In the genomic region with DNA sequence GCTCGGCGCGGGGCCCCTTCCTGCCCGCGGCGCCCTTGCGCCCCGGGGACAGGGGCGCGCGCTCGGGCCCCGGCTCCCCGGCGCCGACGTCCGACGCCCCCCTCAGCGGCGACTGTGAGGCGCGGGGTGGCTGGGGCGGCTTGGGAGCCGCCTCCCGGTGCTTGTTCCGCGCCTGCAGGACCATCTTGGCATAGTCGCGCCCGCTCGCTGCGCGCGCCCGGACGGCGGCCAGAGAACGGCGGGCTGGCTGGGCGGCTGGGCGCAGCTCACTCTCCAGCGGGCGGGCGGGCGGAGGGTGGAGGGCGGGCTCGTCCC, we compare ENCODE assay signal across 8 cellular contexts. TPM values are rescaled to one million over a fixed set of nuclear protein-coding genes. Genes with fewer than 3 reads are reported as not detected.
DNase-seq lines count a peak whose midpoint lies in the region; TF ChIP-seq lines count a peak whose summit lies in the region.

Gene DPY19L1 (minus strand): TSS at position 275 of the 315 bp plus-strand sequence. CDS start 91 bp downstream, at position 184.

- 0 out of 2 replicates have a peak, but pooled peaks cover 4% of the 10 kb centered on the region for H3K9me3 ChIP-seq in BLaER1
- H3K9me3 ChIP-seq in GM23248 (ENCODE audit: low read depth) = no peaks in the 10 kb centered on the region
- no peaks in the 10 kb centered on the region for H3K9me3 ChIP-seq in WERI-Rb-1 (ENCODE audit: severe bottlenecking)
- no peaks in the 10 kb centered on the region for H3K9me3 ChIP-seq in cardiac muscle cell (ENCODE audit: low read depth)

- H3K36me3 ChIP-seq in BLaER1 = no peaks in the 10 kb centered on the region
- no peaks in the 10 kb centered on the region for H3K36me3 ChIP-seq in GM23248 (ENCODE audit: low read depth)
- H3K36me3 ChIP-seq in WERI-Rb-1 = no peaks in the 10 kb centered on the region
- no peaks in the 10 kb centered on the region for H3K36me3 ChIP-seq in cardiac muscle cell

- DNase-seq in GM23248 (no peak), WERI-Rb-1 (no peak), cardiac muscle cell (ENCODE audit: low read depth in 1 of 2, low spot score in 1 of 2) (no peak), renal cortical epithelial cell (ENCODE audit: low read depth) (no peak), NCI-H446 (lab: John Stamatoyannopoulos, UW) (no peak), DMS 273 treated with DMSO at 0.1 percent for 48 hours (lab: John Stamatoyannopoulos, UW) (no peak), cortex of kidney (lab: John Stamatoyannopoulos, UW) (no peak)

- WGBS in GM23248 (ENCODE audit: low coverage in 1 of 2, low lambda C conversion rate in 2 of 2, missing lambda C conversion rate in 2 of 2), 2 experiments = 0% methylated on average over 25 to 31 of the region's 48 CpGs

- H3K27ac ChIP-seq in BLaER1 (peak within 1 kb of the TSS; percentile 76), GM23248 (peak within 1 kb of the TSS; percentile 52), WERI-Rb-1 (peak within 1 kb of the TSS; percentile 94), cardiac muscle cell (peak within 1 kb of the TSS; percentile 88)

- H3K27me3 ChIP-seq in BLaER1 = no peaks in the 10 kb centered on the region
- H3K27me3 ChIP-seq in GM23248 (replicated peaks; ENCODE audit: insufficient read depth) = no peaks in the 10 kb centered on the region
- H3K27me3 ChIP-seq in WERI-Rb-1 (ENCODE audit: insufficient read depth, low read depth, severe bottlenecking) = no peaks in the 10 kb centered on the region
- H3K27me3 ChIP-seq in cardiac muscle cell = no peaks in the 10 kb centered on the region

- H3K9me2 ChIP-seq in GM23248 (ENCODE audit: insufficient read depth) = no peaks in the 10 kb centered on the region

- peak within 1 kb of the TSS; percentile 89 for H3K4me3 ChIP-seq in BLaER1
- H3K4me3 ChIP-seq in GM23248 = peak within 1 kb of the TSS; percentile 94
- H3K4me3 ChIP-seq in WERI-Rb-1 (ENCODE audit: low read depth, low read length) = peak within 1 kb of the TSS; percentile 94
- H3K4me3 ChIP-seq in cardiac muscle cell = peak within 1 kb of the TSS; percentile 93

- H3K4me2 ChIP-seq in BLaER1 (peak within 1 kb of the TSS; percentile 88), GM23248 (ENCODE audit: unreplicated experiment) (peak within 1 kb of the TSS; percentile 86)

- H3K4me1 ChIP-seq in BLaER1 (peaks cover 45% of the 10 kb centered on the region), GM23248 (ENCODE audit: insufficient read depth) (peaks cover 23% of the 10 kb centered on the region), cardiac muscle cell (ENCODE audit: low read depth) (peaks cover 27% of the 10 kb centered on the region)

- H2AFZ ChIP-seq in GM23248 = peak within 1 kb of the TSS; percentile 94

- in situ Hi-C loops in GM23248 (cut with MboI) = no loop called here

- H4K20me1 ChIP-seq in BLaER1 = peaks cover 34% of the 10 kb centered on the region; the same call in 1 of the 2 replicates
- no peaks in the 10 kb centered on the region for H4K20me1 ChIP-seq in GM23248 (ENCODE audit: insufficient read depth)

- peaks cover 43% of the 10 kb centered on the region for H3K79me2 ChIP-seq in GM23248 (ENCODE audit: insufficient read depth)

- no peak for TF ChIP-seq CTCF in WERI-Rb-1 (IDR thresholded peaks at IDR 0.05; ENCODE audit: low read depth, low read length)
- no peak for TF ChIP-seq CTCF in cardiac muscle cell (IDR thresholded peaks at IDR 0.05; ENCODE audit: low read depth, low read length)

- peak within 1 kb of the TSS; percentile 83 for H3K9ac ChIP-seq in BLaER1
- H3K9ac ChIP-seq in GM23248 = peak within 1 kb of the TSS; percentile 77

- H3F3A ChIP-seq in GM23248 (ENCODE audit: insufficient read depth) = peaks cover 19% of the 10 kb centered on the region; the same call in 1 of the 2 replicates

RNA-seq across cellular contexts. Expression of gene DPY19L1, which starts in this region (rescaled TPM):
- 33.5 and 33.8 TPM in 2 replicates for total RNA-seq in GM23248 (2014; rRNA removed; shearing (Covaris generic))
- polyA plus RNA-seq in GM23248 (2016; fragmentation: Nextera tagmentation; extraction: Ambion mirVana) (3.0 and 3.4 TPM in 2 replicates), cardiac muscle cell (21.4 and 27.3 TPM in 2 replicates)
- total RNA-seq in cardiac muscle cell (20.2 and 20.8 TPM in 2 replicates), renal cortical epithelial cell (52.3 and 77.7 TPM in 2 replicates)
